1 cellular context compared by ENCODE assay signal in the genomic region with DNA sequence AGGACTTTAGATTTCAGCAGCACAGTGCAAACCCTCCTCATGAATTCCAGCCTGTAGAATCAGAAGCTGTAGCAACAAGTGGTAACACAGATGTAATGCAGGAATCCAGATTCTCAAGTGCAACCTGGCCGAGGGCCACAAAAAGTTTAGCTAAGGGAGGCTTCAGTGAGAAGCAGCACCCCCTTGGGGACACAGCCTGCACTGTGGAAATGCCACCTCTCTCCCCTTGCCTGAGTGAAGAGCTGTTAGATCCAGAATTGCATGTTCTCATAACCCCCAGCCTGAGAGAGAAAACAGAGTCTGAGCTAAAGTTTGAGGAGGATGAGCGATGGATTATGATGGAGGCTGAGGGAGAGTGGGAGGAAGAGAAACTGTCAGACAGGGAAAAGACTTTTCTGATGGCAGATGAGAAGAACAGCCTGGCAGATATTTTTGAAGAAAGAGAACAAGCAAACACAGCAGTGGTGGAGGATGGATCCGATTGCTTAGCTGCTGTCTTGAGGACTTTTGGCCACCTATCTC.
TF ChIP-seq lines count a peak whose summit lies in the region.

No MANE protein-coding gene starts in this region.

TF ChIP-seq in SK-N-SH, 30 proteins besides CTCF, POLR2A, EP300 and RAD21 (continued from another document):
- TF ChIP-seq, protein P1, sequence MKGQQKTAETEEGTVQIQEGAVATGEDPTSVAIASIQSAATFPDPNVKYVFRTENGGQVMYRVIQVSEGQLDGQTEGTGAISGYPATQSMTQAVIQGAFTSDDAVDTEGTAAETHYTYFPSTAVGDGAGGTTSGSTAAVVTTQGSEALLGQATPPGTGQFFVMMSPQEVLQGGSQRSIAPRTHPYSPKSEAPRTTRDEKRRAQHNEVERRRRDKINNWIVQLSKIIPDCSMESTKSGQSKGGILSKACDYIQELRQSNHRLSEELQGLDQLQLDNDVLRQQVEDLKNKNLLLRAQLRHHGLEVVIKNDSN (IDR thresholded peaks at IDR 0.05; ENCODE audit: borderline replicate concordance, low read depth): no peak
- TF ChIP-seq RCOR1 (IDR thresholded peaks at IDR 0.05; ENCODE audit: low read length): peak; percentile 72
- TF ChIP-seq FOSL2 (IDR thresholded peaks at IDR 0.05; ENCODE audit: borderline replicate concordance, low read depth): no peak
- TF ChIP-seq, protein P2, sequence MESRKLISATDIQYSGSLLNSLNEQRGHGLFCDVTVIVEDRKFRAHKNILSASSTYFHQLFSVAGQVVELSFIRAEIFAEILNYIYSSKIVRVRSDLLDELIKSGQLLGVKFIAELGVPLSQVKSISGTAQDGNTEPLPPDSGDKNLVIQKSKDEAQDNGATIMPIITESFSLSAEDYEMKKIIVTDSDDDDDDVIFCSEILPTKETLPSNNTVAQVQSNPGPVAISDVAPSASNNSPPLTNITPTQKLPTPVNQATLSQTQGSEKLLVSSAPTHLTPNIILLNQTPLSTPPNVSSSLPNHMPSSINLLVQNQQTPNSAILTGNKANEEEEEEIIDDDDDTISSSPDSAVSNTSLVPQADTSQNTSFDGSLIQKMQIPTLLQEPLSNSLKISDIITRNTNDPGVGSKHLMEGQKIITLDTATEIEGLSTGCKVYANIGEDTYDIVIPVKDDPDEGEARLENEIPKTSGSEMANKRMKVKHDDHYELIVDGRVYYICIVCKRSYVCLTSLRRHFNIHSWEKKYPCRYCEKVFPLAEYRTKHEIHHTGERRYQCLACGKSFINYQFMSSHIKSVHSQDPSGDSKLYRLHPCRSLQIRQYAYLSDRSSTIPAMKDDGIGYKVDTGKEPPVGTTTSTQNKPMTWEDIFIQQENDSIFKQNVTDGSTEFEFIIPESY (IDR thresholded peaks at IDR 0.05; ENCODE audit: borderline replicate concordance, low read depth): no peak
- TF ChIP-seq, protein P3, sequence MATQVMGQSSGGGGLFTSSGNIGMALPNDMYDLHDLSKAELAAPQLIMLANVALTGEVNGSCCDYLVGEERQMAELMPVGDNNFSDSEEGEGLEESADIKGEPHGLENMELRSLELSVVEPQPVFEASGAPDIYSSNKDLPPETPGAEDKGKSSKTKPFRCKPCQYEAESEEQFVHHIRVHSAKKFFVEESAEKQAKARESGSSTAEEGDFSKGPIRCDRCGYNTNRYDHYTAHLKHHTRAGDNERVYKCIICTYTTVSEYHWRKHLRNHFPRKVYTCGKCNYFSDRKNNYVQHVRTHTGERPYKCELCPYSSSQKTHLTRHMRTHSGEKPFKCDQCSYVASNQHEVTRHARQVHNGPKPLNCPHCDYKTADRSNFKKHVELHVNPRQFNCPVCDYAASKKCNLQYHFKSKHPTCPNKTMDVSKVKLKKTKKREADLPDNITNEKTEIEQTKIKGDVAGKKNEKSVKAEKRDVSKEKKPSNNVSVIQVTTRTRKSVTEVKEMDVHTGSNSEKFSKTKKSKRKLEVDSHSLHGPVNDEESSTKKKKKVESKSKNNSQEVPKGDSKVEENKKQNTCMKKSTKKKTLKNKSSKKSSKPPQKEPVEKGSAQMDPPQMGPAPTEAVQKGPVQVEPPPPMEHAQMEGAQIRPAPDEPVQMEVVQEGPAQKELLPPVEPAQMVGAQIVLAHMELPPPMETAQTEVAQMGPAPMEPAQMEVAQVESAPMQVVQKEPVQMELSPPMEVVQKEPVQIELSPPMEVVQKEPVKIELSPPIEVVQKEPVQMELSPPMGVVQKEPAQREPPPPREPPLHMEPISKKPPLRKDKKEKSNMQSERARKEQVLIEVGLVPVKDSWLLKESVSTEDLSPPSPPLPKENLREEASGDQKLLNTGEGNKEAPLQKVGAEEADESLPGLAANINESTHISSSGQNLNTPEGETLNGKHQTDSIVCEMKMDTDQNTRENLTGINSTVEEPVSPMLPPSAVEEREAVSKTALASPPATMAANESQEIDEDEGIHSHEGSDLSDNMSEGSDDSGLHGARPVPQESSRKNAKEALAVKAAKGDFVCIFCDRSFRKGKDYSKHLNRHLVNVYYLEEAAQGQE (IDR thresholded peaks at IDR 0.05; ENCODE audit: low read depth, low read length): no peak
- no peak for TF ChIP-seq MEF2A (IDR thresholded peaks at IDR 0.05; ENCODE audit: borderline replicate concordance, low read depth)
- TF ChIP-seq, protein P4, sequence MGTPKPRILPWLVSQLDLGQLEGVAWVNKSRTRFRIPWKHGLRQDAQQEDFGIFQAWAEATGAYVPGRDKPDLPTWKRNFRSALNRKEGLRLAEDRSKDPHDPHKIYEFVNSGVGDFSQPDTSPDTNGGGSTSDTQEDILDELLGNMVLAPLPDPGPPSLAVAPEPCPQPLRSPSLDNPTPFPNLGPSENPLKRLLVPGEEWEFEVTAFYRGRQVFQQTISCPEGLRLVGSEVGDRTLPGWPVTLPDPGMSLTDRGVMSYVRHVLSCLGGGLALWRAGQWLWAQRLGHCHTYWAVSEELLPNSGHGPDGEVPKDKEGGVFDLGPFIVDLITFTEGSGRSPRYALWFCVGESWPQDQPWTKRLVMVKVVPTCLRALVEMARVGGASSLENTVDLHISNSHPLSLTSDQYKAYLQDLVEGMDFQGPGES (IDR thresholded peaks at IDR 0.05; ENCODE audit: low read depth, low read length): no peak
- TF ChIP-seq, protein P5, sequence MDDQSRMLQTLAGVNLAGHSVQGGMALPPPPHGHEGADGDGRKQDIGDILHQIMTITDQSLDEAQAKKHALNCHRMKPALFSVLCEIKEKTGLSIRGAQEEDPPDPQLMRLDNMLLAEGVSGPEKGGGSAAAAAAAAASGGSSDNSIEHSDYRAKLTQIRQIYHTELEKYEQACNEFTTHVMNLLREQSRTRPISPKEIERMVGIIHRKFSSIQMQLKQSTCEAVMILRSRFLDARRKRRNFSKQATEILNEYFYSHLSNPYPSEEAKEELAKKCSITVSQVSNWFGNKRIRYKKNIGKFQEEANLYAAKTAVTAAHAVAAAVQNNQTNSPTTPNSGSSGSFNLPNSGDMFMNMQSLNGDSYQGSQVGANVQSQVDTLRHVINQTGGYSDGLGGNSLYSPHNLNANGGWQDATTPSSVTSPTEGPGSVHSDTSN (IDR thresholded peaks at IDR 0.05): no peak
- TF ChIP-seq FOXJ3 (CRISPR knock-in tag; IDR thresholded peaks at IDR 0.05): no peak
- no peak for TF ChIP-seq GABPA (IDR thresholded peaks at IDR 0.05; ENCODE audit: low read depth)
- TF ChIP-seq NFIC (IDR thresholded peaks at IDR 0.05; ENCODE audit: borderline replicate concordance): peak; percentile 85
- peak; percentile 60 for TF ChIP-seq SMC3 (IDR thresholded peaks at IDR 0.05; ENCODE audit: low read depth, low read length)
- no peak for TF ChIP-seq CHD2 (IDR thresholded peaks at IDR 0.05; ENCODE audit: low read length, partially characterized antibody)
- no peak for TF ChIP-seq ELF1 (IDR thresholded peaks at IDR 0.05)
- no peak for TF ChIP-seq TEAD4 (IDR thresholded peaks at IDR 0.05; ENCODE audit: borderline replicate concordance, insufficient read depth)
- TF ChIP-seq MXI1 (IDR thresholded peaks at IDR 0.05; ENCODE audit: low read depth, low read length): no peak
- no peak for TF ChIP-seq TAF1 (IDR thresholded peaks at IDR 0.05; ENCODE audit: borderline replicate concordance, low read depth, low read length)
- TF ChIP-seq EZH2phosphoT487 (IDR thresholded peaks at IDR 0.05; ENCODE audit: borderline replicate concordance, low read depth): no peak
- TF ChIP-seq GATA2 (CRISPR knock-in tag; IDR thresholded peaks at IDR 0.05): no peak
- no peak for TF ChIP-seq NRF1 (IDR thresholded peaks at IDR 0.05; ENCODE audit: low read depth, low read length)
TF ChIP-seq in SK-N-SH: peak in this region for 5.
